In genomic region chr7:127000725-127001124, GRCh38 we compare ENCODE assay signal across 28 cellular contexts.
"Had no signal": no experiment of that assay in that cellular context is flagged by ENCODE, and none has a peak within 500 bp of the region (broad histone marks: within the 10 kb centered on the region; RNA-seq: fewer than 3 reads in every experiment).

No MANE protein-coding gene starts in this region.

- DNase-seq: colonic mucosa; cortex of kidney; dermis blood vessel endothelial cell; dorsolateral prefrontal cortex; effector CD4-positive, alpha-beta T cell; effector CD8-positive, alpha-beta T cell; effector memory CD4-positive, alpha-beta T cell; effector memory CD8-positive, alpha-beta T cell; endodermal cell; erythroblast; esophagus squamous epithelium; foreskin fibroblast; foreskin keratinocyte; foreskin melanocyte; gastrocnemius medialis; glutamatergic neuron; head of caudate nucleus; heart left ventricle; heart right ventricle had no signal

- H3K9me3 ChIP-seq: colonic mucosa, esophagus muscularis mucosa, esophagus squamous epithelium, gastrocnemius medialis, gastroesophageal sphincter, heart left ventricle had no signal

- ATAC-seq: effector memory CD8-positive, alpha-beta T cell; esophagus mucosa; foreskin keratinocyte; gastrocnemius medialis; gastroesophageal sphincter; heart left ventricle; heart right ventricle had no signal

- H3K36me3 ChIP-seq: colonic mucosa, esophagus muscularis mucosa, esophagus squamous epithelium, gastrocnemius medialis, gastroesophageal sphincter, heart left ventricle, heart right ventricle had no signal

- FAIRE-seq: colon, endometrium, endothelial cell of umbilical vein, frontal cortex had no signal

- H3K4me3 ChIP-seq: colonic mucosa, coronary artery, dorsolateral prefrontal cortex, esophagus muscularis mucosa, esophagus squamous epithelium, gastrocnemius medialis, gastroesophageal sphincter, heart left ventricle, heart right ventricle had no signal

- H3K27ac ChIP-seq: colonic mucosa, coronary artery, dorsolateral prefrontal cortex, epithelial cell of prostate, esophagus muscularis mucosa, esophagus squamous epithelium, foreskin keratinocyte, gastrocnemius medialis, gastroesophageal sphincter, heart left ventricle, heart right ventricle had no signal

- H3K4me1 ChIP-seq: colonic mucosa, esophagus muscularis mucosa, esophagus squamous epithelium, foreskin keratinocyte, gastrocnemius medialis, gastroesophageal sphincter, heart left ventricle, heart right ventricle had no signal

- H3K27me3 ChIP-seq: colonic mucosa, dorsolateral prefrontal cortex, esophagus muscularis mucosa, esophagus squamous epithelium, foreskin keratinocyte, gastrocnemius medialis, gastroesophageal sphincter, heart left ventricle, heart right ventricle had no signal
